11 cellular contexts compared by ENCODE assay signal in genomic region chr17:57926723-57927047, GRCh38. TPM values are rescaled to one million over a fixed set of nuclear protein-coding genes. Genes with fewer than 3 reads are reported as not detected.
DNase-seq lines count a peak whose midpoint lies in the region; ATAC-seq and TF ChIP-seq lines count a peak whose summit lies in the region.
"Had no signal": no experiment of that assay in that cellular context is flagged by ENCODE, and none has a peak within 500 bp of the region (broad histone marks: within the 10 kb centered on the region; RNA-seq: fewer than 3 reads in every experiment).

No MANE protein-coding gene starts in this region.

- H3K4me2 ChIP-seq in GM23248 (ENCODE audit: unreplicated experiment), result no peak overlapping the region

- TF ChIP-seq EP300 in sigmoid colon (IDR thresholded peaks at IDR 0.05), result no peak

- H3K27me3 ChIP-seq in GM23248 (replicated peaks; ENCODE audit: insufficient read depth), result no peaks in the 10 kb centered on the region
- H3K27me3 ChIP-seq in RWPE2 (ENCODE audit: insufficient read depth, poor library complexity, severe bottlenecking), result no peaks in the 10 kb centered on the region
- H3K27me3 ChIP-seq in sigmoid colon, result no peaks in the 10 kb centered on the region

- no peak for ATAC-seq in RWPE2 (ENCODE audit: low read depth)
- ATAC-seq in GM19035 (IDR thresholded peaks at IDR 0.05; ENCODE audit: unreplicated experiment), result no peak
- ATAC-seq in HG02852 (IDR thresholded peaks at IDR 0.05; ENCODE audit: unreplicated experiment), result no peak
- no peak for ATAC-seq in GM19452 (IDR thresholded peaks at IDR 0.05; ENCODE audit: unreplicated experiment)

- no peak overlapping the region for H3K4me3 ChIP-seq in GM23248
- no peak overlapping the region for H3K4me3 ChIP-seq in RWPE2 (ENCODE audit: severe bottlenecking)
- no peak overlapping the region for H3K4me3 ChIP-seq in sigmoid colon

- no peak overlapping the region for H3K9ac ChIP-seq in GM23248

- H3K36me3 ChIP-seq in GM23248 (ENCODE audit: low read depth) (no peaks in the 10 kb centered on the region), RWPE2 (ENCODE audit: low read depth) (no peaks in the 10 kb centered on the region), sigmoid colon (no peaks in the 10 kb centered on the region)

- TF ChIP-seq CTCF in RWPE2 (IDR thresholded peaks at IDR 0.05; ENCODE audit: poor library complexity, severe bottlenecking) (no peak), sigmoid colon (IDR thresholded peaks at IDR 0.05) (no peak)

- H3K9me2 ChIP-seq in GM23248 (ENCODE audit: insufficient read depth), result no peaks in the 10 kb centered on the region

- WGBS in GM23248 (ENCODE audit: low coverage in 1 of 2, low lambda C conversion rate in 2 of 2, missing lambda C conversion rate in 2 of 2), 2 experiments, result 84 to 86% methylated on average over 7 of the region's 7 CpGs
- WGBS in sigmoid colon, 2 donors, result 47 to 50% methylated on average over 7 of the region's 7 CpGs

- H4K20me1 ChIP-seq in GM23248 (ENCODE audit: insufficient read depth), result 0 out of 2 replicates have a peak, but pooled peaks cover 5% of the 10 kb centered on the region

- H3K9me3 ChIP-seq in GM23248 (ENCODE audit: low read depth) (no peaks in the 10 kb centered on the region), RWPE2 (ENCODE audit: severe bottlenecking) (no peaks in the 10 kb centered on the region), sigmoid colon (no peaks in the 10 kb centered on the region)

- DNase-seq in GM23248 (peak; percentile 14), RWPE2 (ENCODE audit: low spot score) (no peak), foreskin melanocyte (peak; percentile 58), sigmoid colon (no peak), NCI-H524 treated with DMSO at 0.1 percent for 48 hours (lab: John Stamatoyannopoulos, UW) (no peak)
- DNase-seq: cortex of kidney; NCI-H1105; stimulated activated CD8-positive, alpha-beta memory T cell treated with anti-CD3 and anti-CD28 coated beads, Interleukin-4, amount 100 ng/mL, for 48 hours had no signal

- H2AFZ ChIP-seq in GM23248, result no peak overlapping the region

- H3K27ac ChIP-seq in GM23248 (no peak overlapping the region), RWPE2 (ENCODE audit: poor library complexity, severe bottlenecking) (peak overlapping the region; percentile 19), sigmoid colon (peak overlapping the region; percentile 97 to 100 (median 99))

- no peak for TF ChIP-seq POLR2A in sigmoid colon (IDR thresholded peaks at IDR 0.05)

- H3K79me2 ChIP-seq in GM23248 (ENCODE audit: insufficient read depth), result peaks cover 99% of the 10 kb centered on the region

- H3K4me1 ChIP-seq in GM23248 (ENCODE audit: insufficient read depth), result peaks cover 13% of the 10 kb centered on the region
- H3K4me1 ChIP-seq in RWPE2 (ENCODE audit: insufficient read depth, poor library complexity, severe bottlenecking), result peaks cover 20% of the 10 kb centered on the region
- H3K4me1 ChIP-seq in sigmoid colon, result peaks cover 0 to 99% (median 92%) of the 10 kb centered on the region in 4 donors

- in situ Hi-C loops in GM23248 (cut with MboI), result no loop called here

- intact Hi-C loops in sigmoid colon (cut with DNase I), result no loop called here

- no peaks in the 10 kb centered on the region for H3F3A ChIP-seq in GM23248 (ENCODE audit: insufficient read depth)

RNA-seq across cellular contexts. Expression of gene CUEDC1, which starts 28.5 kb away (rescaled TPM):
- 11.1 and 18.8 TPM in 2 replicates for total RNA-seq in GM23248 (2014; rRNA removed; shearing (Covaris generic))
- 13.6 and 15.5 TPM in 2 replicates for polyA plus RNA-seq in GM23248 (2016; fragmentation: Nextera tagmentation; extraction: Ambion mirVana)
- 10 to 100 TPM; 29.5 to 64.0 (median 33.7) TPM for total RNA-seq in sigmoid colon
- polyA plus RNA-seq in sigmoid colon, result 10 to 100 TPM in 2 of 3 donors, 1 to 10 TPM in 1; 3.0 to 20.0 (median 11.4) TPM

Comparison
In these comparisons a context has a peak if more than half of its experiments do, and no peak if none do; other contexts are left out.
1. DNase-seq: peak in GM23248 (single experiment) and foreskin melanocyte (single experiment); none in RWPE2 (single experiment), sigmoid colon (single experiment) and NCI-H524 treated with DMSO at 0.1 percent for 48 hours (single experiment).